In genomic region chr1:222306011-222306410, GRCh38 we compare ENCODE assay signal across 34 cellular contexts.
"Had no signal": no experiment of that assay in that cellular context is flagged by ENCODE, and none has a peak within 500 bp of the region (broad histone marks: within the 10 kb centered on the region; RNA-seq: fewer than 3 reads in every experiment).

No MANE protein-coding gene starts in this region.

- H3K4me3 ChIP-seq: MG63 had no signal

- H3K36me3 ChIP-seq: MG63 had no signal

- H3K9me3 ChIP-seq: MG63 had no signal

- DNase-seq: Karpas-422, Kasumi-1, MG63, MM.1S, MV-4-11, NCI-H1048, NCI-H1092, NCI-H1092 treated with DMSO at 0.1 percent for 48 hours, NCI-H1105, NCI-H1105 treated with DMSO at 0.1 percent for 48 hours, NCI-H1417, NCI-H1417 treated with DMSO at 0.1 percent for 48 hours, NCI-H1436, NCI-H1436 treated with DMSO at 0.1 percent for 48 hours, NCI-H146, NCI-H1694, NCI-H1694 treated with DMSO at 0.1 percent for 48 hours, NCI-H187, NCI-H187 treated with DMSO at 0.1 percent for 48 hours, NCI-H1930, NCI-H2029, NCI-H2029 treated with DMSO at 0.1 percent for 48 hours, NCI-H2081, NCI-H2081 treated with DMSO at 0.1 percent for 48 hours, NCI-H2107, NCI-H2171, NCI-H2171 treated with DMSO at 0.1 percent for 48 hours, NCI-H2227 treated with DMSO at 0.1 percent for 48 hours, NCI-H226, NCI-H345, NCI-H446, NCI-H446 treated with DMSO at 0.1 percent for 48 hours, NCI-H510A, NCI-H510A treated with DMSO at 0.1 percent for 48 hours had no signal
